Comparison of ENCODE assay signal across 24 cellular contexts in the genomic region with DNA sequence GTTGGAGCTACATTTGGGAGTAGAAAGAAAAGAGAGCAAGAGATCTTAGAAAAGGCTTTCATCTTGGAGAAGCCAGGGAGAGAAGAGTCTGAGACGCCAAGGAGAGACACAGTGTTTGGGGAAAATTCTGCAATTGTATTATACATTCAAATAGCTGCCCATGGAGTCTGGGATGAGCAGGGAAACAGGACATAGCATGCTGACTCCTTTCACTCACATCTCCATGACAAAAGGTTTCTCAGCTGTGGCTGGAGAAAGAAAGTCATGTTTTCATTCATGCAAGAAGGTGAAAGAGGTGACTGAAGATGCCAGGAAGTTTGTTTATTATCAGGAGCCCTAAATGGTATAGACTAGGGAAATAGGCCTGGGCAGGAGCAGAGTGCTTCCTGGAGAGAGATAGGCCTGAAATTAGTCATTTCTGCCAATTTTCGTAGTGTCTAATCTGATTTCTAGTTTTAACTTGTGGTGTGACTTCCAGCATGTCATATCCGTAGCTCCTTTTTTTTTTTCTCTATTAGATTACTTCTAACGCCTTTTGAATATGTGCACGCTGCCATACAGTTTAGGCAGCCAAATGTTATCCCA. TPM values are rescaled to one million over a fixed set of nuclear protein-coding genes. Genes with fewer than 3 reads are reported as not detected.
"Had no signal": no experiment of that assay in that cellular context is flagged by ENCODE, and none has a peak within 500 bp of the region (broad histone marks: within the 10 kb centered on the region; RNA-seq: fewer than 3 reads in every experiment).

No MANE protein-coding gene starts in this region.

- H3K4me3 ChIP-seq: body of pancreas, colonic mucosa, left lung, mucosa of descending colon, right atrium auricular region, tibial nerve, uterus had no signal

- H3K4me3 Mint-ChIP-seq: activated naive CD8-positive, alpha-beta T cell treated with anti-CD3 and anti-CD28 coated beads for 36 hours; naive thymus-derived CD4-positive, alpha-beta T cell had no signal

- H3K9me3 Mint-ChIP-seq: activated naive CD8-positive, alpha-beta T cell treated with anti-CD3 and anti-CD28 coated beads for 36 hours; naive thymus-derived CD4-positive, alpha-beta T cell had no signal

- H3K27ac ChIP-seq: body of pancreas, colonic mucosa, foreskin keratinocyte, left lung, right atrium auricular region, tibial nerve, uterus had no signal

- H3K9me3 ChIP-seq: body of pancreas, colonic mucosa, left lung, mucosa of descending colon, right atrium auricular region, tibial nerve, uterus had no signal

- FAIRE-seq: kidney had no signal

- DNase-seq: activated CD4-positive, alpha-beta T cell treated with anti-CD3 and anti-CD28 coated beads, Interleukin-2, amount 50 U/mL, for 48 hours; activated gamma-delta T cell treated with Interleukin-2 at 50 U/mL for 16 hours; activated naive CD8-positive, alpha-beta T cell treated with anti-CD3 and anti-CD28 coated beads for 36 hours; activated T-cell treated with anti-CD3 and anti-CD28 coated beads, Interleukin-2, amount 50 U/mL, for 48 hours; amygdala; body of pancreas; central memory CD4-positive, alpha-beta T cell; colonic mucosa; glutamatergic neuron; kidney; left lung; mucosa of descending colon; naive thymus-derived CD4-positive, alpha-beta T cell; occipital lobe; stimulated activated CD4-positive, alpha-beta T cell treated with anti-CD3 and anti-CD28 coated beads, Interleukin-15, amount 100 ng/mL, for 24 hours; stimulated activated CD4-positive, alpha-beta T cell treated with anti-CD3 and anti-CD28 coated beads, Interleukin-4, amount 100 ng/mL, for 1 hour; stimulated activated naive CD4-positive, alpha-beta T cell treated with Interleukin-2 at 50 U/mL for 16 hours; substantia nigra; SW 1271; uterus had no signal

- H3K36me3 ChIP-seq: colonic mucosa, right atrium auricular region, tibial nerve, uterus had no signal

- H3K36me3 Mint-ChIP-seq: activated naive CD8-positive, alpha-beta T cell treated with anti-CD3 and anti-CD28 coated beads for 36 hours; naive thymus-derived CD4-positive, alpha-beta T cell had no signal

- H3K27ac Mint-ChIP-seq: activated naive CD8-positive, alpha-beta T cell treated with anti-CD3 and anti-CD28 coated beads for 36 hours; naive thymus-derived CD4-positive, alpha-beta T cell had no signal

- H3K4me1 ChIP-seq: colonic mucosa, right atrium auricular region, uterus had no signal

- H3K27me3 ChIP-seq: body of pancreas, colonic mucosa, foreskin keratinocyte, left lung, right atrium auricular region, tibial nerve, uterus had no signal

- ATAC-seq: body of pancreas; foreskin keratinocyte; left lung; mucosa of descending colon; naive thymus-derived CD4-positive, alpha-beta T cell had no signal

RNA-seq across cellular contexts. Expression of a gene that starts 34.1 kb away (rescaled TPM):
- total RNA-seq: activated naive CD8-positive, alpha-beta T cell treated with anti-CD3 and anti-CD28 coated beads for 36 hours; T-helper 2 cell treated with Interferon-gamma antibody and Interleukin-4, amounts not matched to agents 100 ng/mL and 5 ng/mL, for 36 hours had no signal
- polyA plus RNA-seq: naive thymus-derived CD4-positive, alpha-beta T cell had no signal
